In the genomic region with DNA sequence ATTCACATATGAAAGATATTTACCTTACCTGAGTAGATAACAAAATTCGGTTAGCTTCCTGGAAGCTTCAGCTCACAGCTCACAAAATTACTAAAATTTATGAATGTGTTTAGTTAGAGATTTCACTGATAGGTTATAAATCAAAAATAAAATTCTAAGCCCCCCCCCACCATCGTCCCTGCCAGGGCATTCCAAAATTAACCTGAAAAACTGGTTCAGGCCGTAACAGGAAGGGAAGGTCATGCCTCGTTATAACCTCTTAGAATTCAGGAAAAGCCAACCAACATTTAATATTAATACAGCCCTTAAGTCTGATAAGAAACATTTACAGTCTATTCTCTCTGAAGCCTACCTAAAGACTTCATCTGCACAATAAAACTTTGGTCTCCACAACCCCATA, we compare ENCODE assay signal across 20 cellular contexts. TPM values are rescaled to one million over a fixed set of nuclear protein-coding genes. Genes with fewer than 3 reads are reported as not detected.
A peak's percentile ranks its signal among the peaks of the same experiment; 100 is the strongest.
DNase-seq lines count a peak whose midpoint lies in the region; ATAC-seq, FAIRE-seq and TF ChIP-seq lines count a peak whose summit lies in the region.
"Had no signal": no experiment of that assay in that cellular context is flagged by ENCODE, and none has a peak within 500 bp of the region (broad histone marks: within the 10 kb centered on the region; RNA-seq: fewer than 3 reads in every experiment).

No MANE protein-coding gene starts in this region.

- no peak for TF ChIP-seq RAD21 in HepG2 (CRISPR knock-in tag; IDR thresholded peaks at IDR 0.05)

- no peaks in the 10 kb centered on the region for H3K27me3 ChIP-seq in HepG2 (ENCODE audit: control insufficient read depth in 1 of 2, insufficient read depth in 2 of 2, low read length in 2 of 2)
- H3K27me3 ChIP-seq in right lobe of liver = no peaks in the 10 kb centered on the region
- no peaks in the 10 kb centered on the region for H3K27me3 ChIP-seq in RWPE2 (ENCODE audit: insufficient read depth, poor library complexity, severe bottlenecking)
- H3K27me3 ChIP-seq in left lung = no peaks in the 10 kb centered on the region

- WGBS in HepG2 (ENCODE audit: low lambda C conversion rate) = 95% methylated on average over 4 of the region's 4 CpGs
- 72% methylated on average over 4 of the region's 4 CpGs for WGBS in right lobe of liver (ENCODE audit: insufficient coverage, low coverage, low lambda C conversion rate, missing lambda C conversion rate)

- H3K9ac ChIP-seq in HepG2 (ENCODE audit: insufficient read depth, low read depth, low read length) = no peak overlapping the region
- H3K9ac ChIP-seq: SK-N-SH had no signal

- no peak overlapping the region for H3K4me2 ChIP-seq in HepG2 (ENCODE audit: low read depth, low read length)
- H3K4me2 ChIP-seq: A549, SK-N-SH had no signal

- no peak overlapping the region for H3K27ac ChIP-seq in HepG2 (ENCODE audit: extremely low read length, insufficient read depth, low read length)
- H3K27ac ChIP-seq in right lobe of liver = no peak overlapping the region
- peak overlapping the region; percentile 8 for H3K27ac ChIP-seq in RWPE2 (ENCODE audit: poor library complexity, severe bottlenecking)
- H3K27ac ChIP-seq in left lung = no peak overlapping the region
- H3K27ac ChIP-seq: A549 had no signal

- no peak for FAIRE-seq in HepG2 (lab: Jason Lieb, UNC)
- FAIRE-seq: A549, H54 had no signal

- no peak for TF ChIP-seq EP300 in HepG2 (IDR thresholded peaks at IDR 0.05; ENCODE audit: low read depth in 2 of 2, low read length in 2 of 2)
- no peak for TF ChIP-seq EP300 in HepG2 (CRISPR knock-in tag; IDR thresholded peaks at IDR 0.05; ENCODE audit: borderline replicate concordance)

- intact Hi-C loops in HepG2 (cut with micrococcal nuclease; ENCODE audit: unreplicated experiment) (no loop called here), right lobe of liver (cut with DNase I) (no loop called here), left lung (cut with DNase I) (no loop called here)

- TF ChIP-seq POLR2A in HepG2 (IDR thresholded peaks at IDR 0.05; ENCODE audit: insufficient read depth in 1 of 2, low read depth in 2 of 2, low read length in 2 of 2) = no peak
- no peak for TF ChIP-seq POLR2A in right lobe of liver (IDR thresholded peaks at IDR 0.05)

- ATAC-seq in HepG2 = no peak
- ATAC-seq in right lobe of liver = no peak
- ATAC-seq in RWPE2 (ENCODE audit: low read depth) = no peak
- ATAC-seq in left lung = peak; percentile 76
- no peak for ATAC-seq in left lobe of liver
- ATAC-seq in GM19467 (IDR thresholded peaks at IDR 0.05; ENCODE audit: unreplicated experiment) = no peak
- ATAC-seq: A549 had no signal

- no peak overlapping the region for H2AFZ ChIP-seq in HepG2 (ENCODE audit: low read length)

- peaks cover 14 to 75% of the 10 kb centered on the region in 2 experiments for H3K36me3 ChIP-seq in HepG2 (replicated peaks in 1 of 2; ENCODE audit: control insufficient read depth in 1 of 2, insufficient read depth in 2 of 2, low read length in 2 of 2)
- peaks cover 0 to 21% (median 7%) of the 10 kb centered on the region in 4 donors for H3K36me3 ChIP-seq in right lobe of liver
- H3K36me3 ChIP-seq in RWPE2 (ENCODE audit: low read depth) = peaks cover 12% of the 10 kb centered on the region
- peaks cover 0 to 25% of the 10 kb centered on the region in 2 donors for H3K36me3 ChIP-seq in left lung

- in situ Hi-C loops in HepG2 (cut with HindIII; ENCODE audit: extremely low pct_ligation_motif_present, low pct_unique_long_range_greater_than_20kb) = no loop called here

- POLR2A ChIA-PET in HepG2 (lab: Yijun Ruan, JAX) = no interaction called here

- H4K20me1 ChIP-seq in HepG2 (ENCODE audit: insufficient read depth, low read length) = peaks cover 32% of the 10 kb centered on the region

- H3K4me1 ChIP-seq in HepG2 (ENCODE audit: insufficient read depth, low read length) (no peaks in the 10 kb centered on the region), right lobe of liver (no peaks in the 10 kb centered on the region), RWPE2 (ENCODE audit: insufficient read depth, poor library complexity, severe bottlenecking) (peaks cover 13% of the 10 kb centered on the region), left lung (peaks cover 0 to 20% of the 10 kb centered on the region in 2 donors)

- CTCF ChIA-PET in HepG2 (lab: Yijun Ruan, JAX; ENCODE audit: low intra/inter-chr PET ratio, low total read pairs) = no interaction called here

- no peak for DNase-seq in HepG2 (ENCODE audit: low spot score)
- DNase-seq in right lobe of liver = no peak
- DNase-seq in RWPE2 (ENCODE audit: low spot score) = no peak
- DNase-seq in left lung = no peak
- DNase-seq in NCI-H1048 (lab: John Stamatoyannopoulos, UW) = no peak
- no peak for DNase-seq in superior temporal gyrus (ENCODE audit: extremely low spot score)
- no peak for DNase-seq in left lobe of liver (ENCODE audit: low spot score)
- DNase-seq: Calu3; CD4-positive, alpha-beta memory T cell; KG1; MV-4-11; NCI-H187; NCI-H2171 treated with DMSO at 0.1 percent for 48 hours; NCI-H446 treated with DMSO at 0.1 percent for 48 hours; NCI-H774; SHP77 treated with DMSO at 0.1 percent for 48 hours; SK-N-SH had no signal

- no TSS peak for BruUV-seq in HepG2 (replicated peaks; lab: Mats Ljungman, UMichigan)

- H3K79me2 ChIP-seq in HepG2 (ENCODE audit: insufficient read depth, low read length) = no peaks in the 10 kb centered on the region

- no peak for TF ChIP-seq CTCF in HepG2 (CRISPR knock-in tag; IDR thresholded peaks at IDR 0.05)
- TF ChIP-seq CTCF in right lobe of liver (IDR thresholded peaks at IDR 0.05) = no peak
- TF ChIP-seq CTCF in RWPE2 (IDR thresholded peaks at IDR 0.05; ENCODE audit: poor library complexity, severe bottlenecking) = no peak
- no peak for TF ChIP-seq CTCF in left lung (IDR thresholded peaks at IDR 0.05)

- H3K9me3 ChIP-seq in HepG2 (ENCODE audit: low read length) (no peaks in the 10 kb centered on the region), right lobe of liver (no peaks in the 10 kb centered on the region), RWPE2 (ENCODE audit: severe bottlenecking) (no peaks in the 10 kb centered on the region), left lung (no peaks in the 10 kb centered on the region)
- H3K9me3 ChIP-seq: A549, SK-N-SH had no signal

- H3K4me3 ChIP-seq in HepG2 (replicated peaks in 1 of 3; ENCODE audit: insufficient read depth in 1 of 3, low read depth in 2 of 3, low read length in 3 of 3) = no peak overlapping the region
- no peak overlapping the region for H3K4me3 ChIP-seq in right lobe of liver
- H3K4me3 ChIP-seq in RWPE2 (ENCODE audit: severe bottlenecking) = no peak overlapping the region
- H3K4me3 ChIP-seq in left lung = no peak overlapping the region
- H3K4me3 ChIP-seq: A549 had no signal

TF ChIP-seq in HepG2, 621 proteins besides CTCF, POLR2A, EP300 and RAD21:
- no peak for TF ChIP-seq SIX1 (CRISPR knock-in tag; IDR thresholded peaks at IDR 0.05; ENCODE audit: borderline replicate concordance)
- peak; percentile 90 for TF ChIP-seq RBM22 (optimal IDR thresholded peaks at IDR 0.05; ENCODE audit: low read length)

RNA-seq across cellular contexts. Expression of a gene that starts 48.9 kb away (rescaled TPM):
- total RNA-seq in HepG2 (2016; rRNA removed; fragmentation: Illumina TruSeq; extraction: Trizol) (201 and 272 TPM in 2 replicates), right lobe of liver (10 to 100 TPM; 37.5 to 97.0 (median 57.6) TPM), left lung (10 to 100 TPM; 80.0 to 81.2 TPM), left lobe of liver (38.5 TPM)
- total RNA-seq in HepG2 (2016; cell fraction: cytosol; rRNA removed; fragmentation: Illumina TruSeq; extraction: Trizol; ENCODE audit: low read depth) = 111 and 117 TPM in 2 replicates
- total RNA-seq in HepG2 (2016; cell fraction: insoluble cytoplasmic fraction; rRNA removed; fragmentation: Illumina TruSeq; extraction: Trizol) = 197 and 297 TPM in 2 replicates
- 232 and 238 TPM in 2 replicates for total RNA-seq in HepG2 (2016; cell fraction: membrane; rRNA removed; fragmentation: Illumina TruSeq; extraction: Trizol)
- 71.7 and 82.5 TPM in 2 replicates for total RNA-seq in HepG2 (2016; cell fraction: nucleus; rRNA removed; fragmentation: Illumina TruSeq; extraction: Trizol)
- polyA plus RNA-seq in HepG2 (2011; rRNA removed) = 122 and 155 TPM in 2 replicates
- 137 and 167 TPM in 2 replicates for polyA plus RNA-seq in HepG2 (2011; cell fraction: cytosol; rRNA removed)
- polyA plus RNA-seq in HepG2 (2011; cell fraction: nucleus; rRNA removed) = 30.5 and 38.2 TPM in 2 replicates
- 187 and 191 TPM in 2 replicates for polyA plus RNA-seq in HepG2 (2012)
- polyA plus RNA-seq in HepG2 (2016; cell fraction: cytosol; fragmentation: Illumina TruSeq; extraction: Trizol; ENCODE audit: low read depth) = 119 TPM in 2 replicates
- polyA plus RNA-seq in HepG2 (2016; cell fraction: insoluble cytoplasmic fraction; fragmentation: Illumina TruSeq; extraction: Trizol; ENCODE audit: low read depth) = 279 and 314 TPM in 2 replicates
- 211 and 215 TPM in 2 replicates for polyA plus RNA-seq in HepG2 (2016; cell fraction: membrane; fragmentation: Illumina TruSeq; extraction: Trizol; ENCODE audit: low read depth)
- 118 and 123 TPM in 2 replicates for polyA plus RNA-seq in HepG2 (2016; cell fraction: nucleus; fragmentation: Illumina TruSeq; extraction: Trizol; ENCODE audit: insufficient read depth, low read depth)
- polyA minus RNA-seq in HepG2 (2011; rRNA and poly(A)+ RNA removed; ENCODE audit: low replicate concordance) = 66.1 and 73.1 TPM in 2 replicates
- 41.1 and 44.7 TPM in 2 replicates for polyA minus RNA-seq in HepG2 (2011; cell fraction: cytosol; rRNA and poly(A)+ RNA removed)
- polyA minus RNA-seq in HepG2 (2011; cell fraction: nucleus; rRNA and poly(A)+ RNA removed) = 22.7 and 28.1 TPM in 2 replicates
